16 cellular contexts compared by ENCODE assay signal in the genomic region with DNA sequence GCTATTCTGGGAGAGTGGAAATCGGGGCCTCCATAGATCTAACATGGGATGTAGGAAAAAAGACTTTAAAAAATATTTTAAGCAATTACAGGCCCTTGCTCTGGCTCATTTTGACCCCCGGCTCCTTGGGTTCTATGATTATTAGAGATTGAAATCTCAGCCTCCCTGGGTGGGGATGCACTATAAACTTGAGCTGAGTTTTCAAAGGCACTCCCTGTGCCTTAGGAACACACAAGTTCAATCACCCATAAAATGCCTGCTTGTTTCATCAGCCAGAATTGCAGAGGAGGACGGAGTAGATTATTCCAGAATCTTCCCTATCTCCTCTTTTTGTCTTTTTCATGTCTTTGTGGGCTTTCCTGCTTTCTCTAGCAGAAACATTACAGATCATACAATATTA.
DNase-seq lines count a peak whose midpoint lies in the region; ATAC-seq, FAIRE-seq and TF ChIP-seq lines count a peak whose summit lies in the region.
"Had no signal": no experiment of that assay in that cellular context is flagged by ENCODE, and none has a peak within 500 bp of the region (broad histone marks: within the 10 kb centered on the region; RNA-seq: fewer than 3 reads in every experiment).

No MANE protein-coding gene starts in this region.

- H3K4me1 ChIP-seq in K562 (replicated peaks in 1 of 2; ENCODE audit: control insufficient read depth in 2 of 2, insufficient read depth in 2 of 2, low read length in 2 of 2) = peaks cover 0 to 7% of the 10 kb centered on the region in 2 experiments; a peak in 3 of 5 replicates
- H3K4me1 ChIP-seq in thyroid gland = peaks cover 41 to 52% of the 10 kb centered on the region in 2 donors
- H3K4me1 ChIP-seq: BLaER1, Caco-2 had no signal

- H3K4me3 ChIP-seq in K562 = no peak overlapping the region
- H3K4me3 ChIP-seq in thyroid gland (replicated peaks in 1 of 3) = no peak overlapping the region
- H3K4me3 ChIP-seq: BLaER1 had no signal

- H3K36me3 Mint-ChIP-seq in HFFc6 (ENCODE audit: low read depth) (peaks cover 9% of the 10 kb centered on the region), nephron (ENCODE audit: low read depth) (peaks cover 28% of the 10 kb centered on the region)

- no peaks in the 10 kb centered on the region for H3K36me3 ChIP-seq in K562 (ENCODE audit: control insufficient read depth, insufficient read depth, low read length)
- H3K36me3 ChIP-seq in thyroid gland = no peaks in the 10 kb centered on the region
- H3K36me3 ChIP-seq: BLaER1 had no signal

- no peak overlapping the region for H3K27ac ChIP-seq in K562 (ENCODE audit: extremely low read depth, low read depth, low read length)
- peak overlapping the region; percentile 97 to 99 (median 98) for H3K27ac ChIP-seq in thyroid gland
- H3K27ac ChIP-seq: BLaER1 had no signal

- H2AFZ ChIP-seq in K562 (ENCODE audit: low read depth, low read length) = 0 out of 2 replicates have a peak overlapping the region, but pooled peaks have one; percentile 35

- TF ChIP-seq CTCF in HFFc6 (IDR thresholded peaks at IDR 0.05) (no peak), K562 (IDR thresholded peaks at IDR 0.05 in 2 of 3, conservative IDR thresholded peaks at IDR 0.05 in 1 of 3; ENCODE audit: insufficient read depth in 2 of 3, low read depth in 1 of 3, low read length in 3 of 3) (no peak), nephron (IDR thresholded peaks at IDR 0.05; ENCODE audit: unreplicated experiment in 3 of 3) (no peak), thyroid gland (IDR thresholded peaks at IDR 0.05) (no peak)

- H3K9me3 Mint-ChIP-seq in HFFc6 = peaks cover 1% of the 10 kb centered on the region
- peaks cover 3% of the 10 kb centered on the region for H3K9me3 Mint-ChIP-seq in nephron
- H3K9me3 Mint-ChIP-seq: CD8-positive, alpha-beta memory T cell had no signal

- TF ChIP-seq RAD21 in K562 (CRISPR knock-in tag; conservative IDR thresholded peaks at IDR 0.05 in 1 of 2, IDR thresholded peaks at IDR 0.05 in 1 of 2) = no peak

- in situ Hi-C loops in K562 (cut with MboI) = no loop called here

- H3K27me3 Mint-ChIP-seq in HFFc6 (ENCODE audit: insufficient read depth) (no peaks in the 10 kb centered on the region; the same call in 1 of the 2 replicates), nephron (ENCODE audit: low read depth) (no peaks in the 10 kb centered on the region)

- no TSS peak for BruUV-seq in K562 (replicated peaks; lab: Mats Ljungman, UMichigan)

- no peak for ATAC-seq in K562

- TF ChIP-seq POLR2A in K562 (conservative IDR thresholded peaks at IDR 0.05) (no peak), thyroid gland (IDR thresholded peaks at IDR 0.05) (peak in 1 of 2 donors; percentile 35), GM12892 (IDR thresholded peaks at IDR 0.05; ENCODE audit: low read depth, low read length) (no peak)

- WGBS in K562 (ENCODE audit: insufficient coverage, low coverage, missing lambda C conversion rate) = 54% methylated on average over 3 of the region's 3 CpGs
- WGBS in thyroid gland, 2 donors = 48 to 56% methylated on average over 3 of the region's 3 CpGs

- DNase-seq in HFFc6 = no peak
- no peak for DNase-seq in K562 (ENCODE audit: extremely low read depth in 1 of 4, low spot score in 3 of 4)
- DNase-seq in thyroid gland = peak; percentile 38 to 50
- DNase-seq in NCI-H526 treated with DMSO at 0.1 percent for 48 hours (lab: John Stamatoyannopoulos, UW) = no peak
- no peak for DNase-seq in GM12892 (ENCODE audit: insufficient read length)
- no peak for DNase-seq in midbrain (lab: John Stamatoyannopoulos, UW)
- DNase-seq: 8988T; AML-193; Caco-2; CD8-positive, alpha-beta memory T cell; DMS53; GF-D8; GOT3; H9 had no signal

- H3K27ac Mint-ChIP-seq in HFFc6 = 0 out of 2 replicates have a peak overlapping the region, but pooled peaks have one; percentile 31
- peak overlapping the region; percentile 46 to 96 (median 94) for H3K27ac Mint-ChIP-seq in nephron
- H3K27ac Mint-ChIP-seq: H9 had no signal

- H3K4me1 Mint-ChIP-seq in HFFc6 (ENCODE audit: low read depth) = peaks cover 54% of the 10 kb centered on the region
- peaks cover 17% of the 10 kb centered on the region for H3K4me1 Mint-ChIP-seq in nephron
- H3K4me1 Mint-ChIP-seq: CD8-positive, alpha-beta memory T cell had no signal

- intact Hi-C loops in K562 (cut with micrococcal nuclease) (no loop called here), thyroid gland (cut with DNase I) (no loop called here)

- no peaks in the 10 kb centered on the region for H3K79me2 ChIP-seq in K562 (ENCODE audit: control insufficient read depth, insufficient read depth, low read length)

- no peaks in the 10 kb centered on the region for H3K9me1 ChIP-seq in K562 (ENCODE audit: control insufficient read depth, insufficient read depth, low read length)

- H3K4me2 ChIP-seq in K562 (ENCODE audit: insufficient read depth, low read length) = no peak overlapping the region
- H3K4me2 ChIP-seq: BLaER1 had no signal

- H3K4me3 Mint-ChIP-seq in HFFc6 = no peak overlapping the region
- H3K4me3 Mint-ChIP-seq in nephron = no peak overlapping the region
- H3K4me3 Mint-ChIP-seq: H9 had no signal

- H4K20me1 ChIP-seq in K562 (replicated peaks; ENCODE audit: control insufficient read depth, insufficient read depth, low read length) = no peaks in the 10 kb centered on the region
- H4K20me1 ChIP-seq: BLaER1 had no signal

- CTCF ChIA-PET in K562 (lab: Yijun Ruan, JAX; ENCODE audit: low intra/inter-chr PET ratio) = no interaction called here

- no peak overlapping the region for H3K9ac ChIP-seq in K562 (ENCODE audit: insufficient read depth in 1 of 2, low read depth in 2 of 2, low read length in 2 of 2)
- H3K9ac ChIP-seq: BLaER1 had no signal

- no peaks in the 10 kb centered on the region for H3K27me3 ChIP-seq in K562 (ENCODE audit: control insufficient read depth in 2 of 2, insufficient read depth in 2 of 2, low read length in 2 of 2)
- H3K27me3 ChIP-seq in thyroid gland = no peaks in the 10 kb centered on the region
- H3K27me3 ChIP-seq: BLaER1 had no signal

- POLR2A ChIA-PET in K562 (lab: Yijun Ruan, JAX) = no interaction called here

- no peak for FAIRE-seq in K562 (lab: Jason Lieb, UNC)
- no peak for FAIRE-seq in GM12892 (lab: Jason Lieb, UNC)

- no peak for TF ChIP-seq EP300 in K562 (IDR thresholded peaks at IDR 0.05; ENCODE audit: low read length)

- H3K9me3 ChIP-seq in K562 (replicated peaks; ENCODE audit: control insufficient read depth, insufficient read depth, low read depth, low read length) = no peaks in the 10 kb centered on the region
- H3K9me3 ChIP-seq in thyroid gland = no peaks in the 10 kb centered on the region
- H3K9me3 ChIP-seq: BLaER1, Caco-2 had no signal

TF ChIP-seq in K562, 482 proteins besides CTCF, POLR2A, EP300 and RAD21:
- TF ChIP-seq, protein P1, sequence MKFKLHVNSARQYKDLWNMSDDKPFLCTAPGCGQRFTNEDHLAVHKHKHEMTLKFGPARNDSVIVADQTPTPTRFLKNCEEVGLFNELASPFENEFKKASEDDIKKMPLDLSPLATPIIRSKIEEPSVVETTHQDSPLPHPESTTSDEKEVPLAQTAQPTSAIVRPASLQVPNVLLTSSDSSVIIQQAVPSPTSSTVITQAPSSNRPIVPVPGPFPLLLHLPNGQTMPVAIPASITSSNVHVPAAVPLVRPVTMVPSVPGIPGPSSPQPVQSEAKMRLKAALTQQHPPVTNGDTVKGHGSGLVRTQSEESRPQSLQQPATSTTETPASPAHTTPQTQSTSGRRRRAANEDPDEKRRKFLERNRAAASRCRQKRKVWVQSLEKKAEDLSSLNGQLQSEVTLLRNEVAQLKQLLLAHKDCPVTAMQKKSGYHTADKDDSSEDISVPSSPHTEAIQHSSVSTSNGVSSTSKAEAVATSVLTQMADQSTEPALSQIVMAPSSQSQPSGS (CRISPR knock-in tag; IDR thresholded peaks at IDR 0.05) = no peak
- TF ChIP-seq SIN3A (IDR thresholded peaks at IDR 0.05; ENCODE audit: borderline replicate concordance in 2 of 2, control insufficient read depth in 1 of 2, low read depth in 2 of 2, low read length in 2 of 2) (no peak), POLR3G (IDR thresholded peaks at IDR 0.05; ENCODE audit: extremely low read depth, insufficient read length, insufficient replicate concordance) (no peak), TGIF2 (CRISPR knock-in tag; IDR thresholded peaks at IDR 0.05) (no peak)

Comparison
In these comparisons a context has a peak if more than half of its experiments do, and no peak if none do; other contexts are left out.
1. DNase-seq: peak in thyroid gland (2 of 2); none in HFFc6 (single experiment), K562 (0 of 4), NCI-H526 treated with DMSO at 0.1 percent for 48 hours (single experiment), GM12892 (single experiment) and midbrain (single experiment).